In genomic region chr21:27734146-27734545, GRCh38 we compare ENCODE assay signal across 16 cellular contexts.
A peak's percentile ranks its signal among the peaks of the same experiment; 100 is the strongest.
DNase-seq lines count a peak whose midpoint lies in the region; ATAC-seq and TF ChIP-seq lines count a peak whose summit lies in the region.
"Had no signal": no experiment of that assay in that cellular context is flagged by ENCODE, and none has a peak within 500 bp of the region (broad histone marks: within the 10 kb centered on the region; RNA-seq: fewer than 3 reads in every experiment).

No MANE protein-coding gene starts in this region.

- no peaks in the 10 kb centered on the region for H3K79me2 ChIP-seq in smooth muscle cell (ENCODE audit: low read depth)

- TF ChIP-seq CTCF in fibroblast of the aortic adventitia (IDR thresholded peaks at IDR 0.05; ENCODE audit: insufficient read depth, low read length): no peak
- TF ChIP-seq CTCF in smooth muscle cell (IDR thresholded peaks at IDR 0.05; ENCODE audit: borderline replicate concordance, insufficient read depth, poor library complexity, severe bottlenecking): no peak

- intact Hi-C loops in Right ventricle myocardium inferior (cut with DNase I): no loop called here

- H3K9ac ChIP-seq in adipocyte (ENCODE audit: low read length): no peak overlapping the region
- H3K9ac ChIP-seq in smooth muscle cell (ENCODE audit: low read depth): no peak overlapping the region

- H3K27me3 ChIP-seq in adipocyte (replicated peaks; ENCODE audit: control insufficient read depth, insufficient read depth, low read length): no peaks in the 10 kb centered on the region
- H3K27me3 ChIP-seq in smooth muscle cell (ENCODE audit: low read depth): no peaks in the 10 kb centered on the region
- H3K27me3 ChIP-seq: ascending aorta, tibial artery had no signal

- H3K4me3 ChIP-seq in adipocyte (ENCODE audit: low read length) (no peak overlapping the region), fibroblast of the aortic adventitia (ENCODE audit: low read depth, low read length) (no peak overlapping the region), smooth muscle cell (no peak overlapping the region)
- H3K4me3 ChIP-seq: ascending aorta, tibial artery had no signal

- H3K36me3 ChIP-seq in adipocyte (ENCODE audit: control insufficient read depth, insufficient read depth, low read length, severe bottlenecking) (no peaks in the 10 kb centered on the region), smooth muscle cell (ENCODE audit: low read depth) (no peaks in the 10 kb centered on the region)
- H3K36me3 ChIP-seq: ascending aorta, tibial artery had no signal

- H4K20me1 ChIP-seq in smooth muscle cell (ENCODE audit: low read depth): no peaks in the 10 kb centered on the region

- H3K4me2 ChIP-seq in smooth muscle cell: no peak overlapping the region

- peak overlapping the region; percentile 45 for H3K27ac ChIP-seq in smooth muscle cell (ENCODE audit: low read depth)
- H3K27ac ChIP-seq: ascending aorta, tibial artery had no signal

- H3K4me1 ChIP-seq in adipocyte (ENCODE audit: control insufficient read depth, insufficient read depth, low read length): peaks cover 3% of the 10 kb centered on the region
- no peaks in the 10 kb centered on the region for H3K4me1 ChIP-seq in smooth muscle cell (ENCODE audit: low read depth)
- H3K4me1 ChIP-seq: ascending aorta, tibial artery had no signal

- peak; percentile 58 for DNase-seq in GM04503 (ENCODE audit: low read depth)
- peak; percentile 70 for DNase-seq in adipocyte (ENCODE audit: low read depth)
- peak; percentile 67 for DNase-seq in fibroblast of the aortic adventitia (ENCODE audit: low read depth)
- DNase-seq in smooth muscle cell (lab: John Stamatoyannopoulos, UW; ENCODE audit: unreplicated experiment): no peak
- no peak for DNase-seq in Right ventricle myocardium inferior (ENCODE audit: missing footprints)
- no peak for DNase-seq in NCI-H1930 (lab: John Stamatoyannopoulos, UW)
- DNase-seq in MV-4-11 (lab: John Stamatoyannopoulos, UW): no peak
- DNase-seq: activated CD4-positive, alpha-beta T cell treated with anti-CD3 and anti-CD28 coated beads, Interleukin-2, amount 50 U/mL, for 48 hours; CD8-positive, alpha-beta memory T cell; NCI-H2107; NCI-H748 treated with DMSO at 0.1 percent for 48 hours; stimulated activated CD4-positive, alpha-beta T cell treated with anti-CD3 and anti-CD28 coated beads, Interleukin-4, amount 100 ng/mL, for 24 hours; tibial artery had no signal

- H3K9me3 ChIP-seq in adipocyte (ENCODE audit: control insufficient read depth, low read length): peaks cover 3% of the 10 kb centered on the region
- peaks cover 10% of the 10 kb centered on the region for H3K9me3 ChIP-seq in smooth muscle cell (replicated peaks; ENCODE audit: low read depth)
- H3K9me3 ChIP-seq: tibial artery had no signal

- no peak for ATAC-seq in Right ventricle myocardium inferior
- ATAC-seq: Panc1, sciatic nerve had no signal

- no peaks in the 10 kb centered on the region for H3F3A ChIP-seq in smooth muscle cell (ENCODE audit: low read depth)

- H2AFZ ChIP-seq in smooth muscle cell (ENCODE audit: low read depth): no peak overlapping the region

Comparison
In these comparisons a context has a peak if more than half of its experiments do, and no peak if none do; other contexts are left out.
1. DNase-seq: peak in GM04503 (single experiment), adipocyte (single experiment) and fibroblast of the aortic adventitia (single experiment); none in smooth muscle cell (single experiment), Right ventricle myocardium inferior (single experiment), NCI-H1930 (0 of 2) and MV-4-11 (single experiment).